Comparison of ENCODE assay signal across 35 cellular contexts in the genomic region with DNA sequence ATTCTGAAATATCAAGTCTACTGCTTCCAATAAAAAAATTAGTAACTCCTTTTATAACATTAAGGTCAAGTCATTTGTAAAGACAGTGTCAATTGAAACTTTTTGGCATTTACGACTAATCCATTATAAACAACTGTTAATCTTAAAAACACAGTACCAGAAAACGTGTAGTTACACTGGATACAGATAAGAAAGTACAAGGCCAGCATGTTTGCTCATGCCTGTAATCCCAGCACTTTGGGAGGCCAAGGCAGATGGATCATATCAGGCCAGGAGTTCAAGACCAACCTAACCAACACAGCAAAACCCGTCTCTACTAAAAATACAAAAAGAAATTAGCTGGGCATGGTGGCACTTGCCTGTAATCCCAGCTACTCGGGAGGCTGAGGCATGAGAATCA.
"Had no signal": no experiment of that assay in that cellular context is flagged by ENCODE, and none has a peak within 500 bp of the region (broad histone marks: within the 10 kb centered on the region; RNA-seq: fewer than 3 reads in every experiment).

No MANE protein-coding gene starts in this region.

- H3K4me3 ChIP-seq: MG63 had no signal

- H3K27ac ChIP-seq: KMS-11 had no signal

- H3K27me3 ChIP-seq: MG63 had no signal

- H3K9me3 ChIP-seq: MG63 had no signal

- H3K4me2 ChIP-seq: KMS-11 had no signal

- H3K9ac ChIP-seq: KMS-11 had no signal

- DNase-seq: Karpas-422, Kasumi-1, MG63, MM.1S, MV-4-11, NCI-H1048, NCI-H1092, NCI-H1092 treated with DMSO at 0.1 percent for 48 hours, NCI-H1105, NCI-H1105 treated with DMSO at 0.1 percent for 48 hours, NCI-H1417, NCI-H1417 treated with DMSO at 0.1 percent for 48 hours, NCI-H1436, NCI-H1436 treated with DMSO at 0.1 percent for 48 hours, NCI-H146, NCI-H1694, NCI-H1694 treated with DMSO at 0.1 percent for 48 hours, NCI-H187, NCI-H187 treated with DMSO at 0.1 percent for 48 hours, NCI-H1930, NCI-H2029, NCI-H2029 treated with DMSO at 0.1 percent for 48 hours, NCI-H2081, NCI-H2081 treated with DMSO at 0.1 percent for 48 hours, NCI-H2107, NCI-H2171, NCI-H2171 treated with DMSO at 0.1 percent for 48 hours, NCI-H2227 treated with DMSO at 0.1 percent for 48 hours, NCI-H226, NCI-H345, NCI-H446, NCI-H446 treated with DMSO at 0.1 percent for 48 hours, NCI-H510A, NCI-H510A treated with DMSO at 0.1 percent for 48 hours had no signal
